Comparison of ENCODE assay signal across 20 cellular contexts in the genomic region with DNA sequence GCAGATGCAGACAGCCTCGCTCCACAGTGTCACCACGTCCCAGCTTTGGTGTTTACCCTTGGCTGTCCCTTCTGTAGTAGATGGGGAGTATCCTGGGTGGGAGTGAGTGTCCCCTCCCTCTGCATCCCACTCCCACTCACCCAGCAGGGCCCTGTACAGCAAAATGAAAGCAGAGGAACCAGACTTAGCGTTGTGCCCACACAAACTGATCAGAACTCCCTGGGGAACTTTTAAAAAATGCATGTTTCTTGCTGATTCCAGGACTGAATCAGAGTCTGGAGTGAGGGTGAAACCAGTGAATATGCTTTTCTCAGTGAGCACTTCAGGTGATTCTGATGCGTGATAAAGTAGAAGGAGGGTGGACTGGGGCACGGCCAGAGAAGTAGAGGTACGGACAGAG. TPM values are rescaled to one million over a fixed set of nuclear protein-coding genes. Genes with fewer than 3 reads are reported as not detected.
A peak's percentile ranks its signal among the peaks of the same experiment; 100 is the strongest.
DNase-seq lines count a peak whose midpoint lies in the region; ATAC-seq and TF ChIP-seq lines count a peak whose summit lies in the region.
"Had no signal": no experiment of that assay in that cellular context is flagged by ENCODE, and none has a peak within 500 bp of the region (broad histone marks: within the 10 kb centered on the region; RNA-seq: fewer than 3 reads in every experiment).

No MANE protein-coding gene starts in this region.

- H3K4ac ChIP-seq in IMR-90 (ENCODE audit: low read depth, low read length): peak overlapping the region; percentile 98

- H3K36me3 ChIP-seq in IMR-90 (ENCODE audit: control insufficient read depth, insufficient read depth, low read length) (peaks cover 2% of the 10 kb centered on the region; the same call in 1 of the 2 replicates), esophagus squamous epithelium (peaks cover 0 to 4% (median 0%) of the 10 kb centered on the region in 3 donors), mucosa of rectum (ENCODE audit: control insufficient read depth in 2 of 2, insufficient read depth in 2 of 2, low read length in 2 of 2) (peaks cover 3 to 10% of the 10 kb centered on the region in 2 donors), thyroid gland (no peaks in the 10 kb centered on the region)

- intact Hi-C loops in IMR-90 (cut with micrococcal nuclease) (no loop called here), esophagus squamous epithelium (cut with DNase I) (no loop called here), thyroid gland (cut with DNase I) (no loop called here)

- H2BK15ac ChIP-seq in IMR-90 (ENCODE audit: low read depth, low read length): peak overlapping the region; percentile 62; the same call in 1 of the 3 replicates

- H3K79me1 ChIP-seq in IMR-90 (ENCODE audit: low read depth in 1 of 2, low read length in 2 of 2): peaks cover 0 to 35% of the 10 kb centered on the region in 2 experiments; a peak in 3 of 4 replicates

- peak overlapping the region; percentile 94 for H4K91ac ChIP-seq in IMR-90 (ENCODE audit: insufficient read depth, low read depth, low read length)

- H3K27me3 ChIP-seq in IMR-90 (ENCODE audit: control insufficient read depth, insufficient read depth, low read length): no peaks in the 10 kb centered on the region
- H3K27me3 ChIP-seq in esophagus squamous epithelium: peaks cover 0 to 45% (median 4%) of the 10 kb centered on the region in 4 donors
- no peaks in the 10 kb centered on the region for H3K27me3 ChIP-seq in mucosa of rectum (ENCODE audit: control insufficient read depth in 2 of 2, insufficient read depth in 2 of 2, low read length in 2 of 2)
- H3K27me3 ChIP-seq in thyroid gland: peaks cover 9% of the 10 kb centered on the region

- WGBS in IMR-90 (ENCODE audit: extremely low coverage in 2 of 2, insufficient read length in 1 of 2), 2 experiments: no CpG with 5 or more reads among the region's 6 CpGs
- WGBS in esophagus squamous epithelium, 2 donors: 68 to 84% methylated on average over 5 to 6 of the region's 6 CpGs
- WGBS in thyroid gland, 2 donors: 46 to 58% methylated on average over 6 of the region's 6 CpGs

- TF ChIP-seq CTCF in IMR-90 (conservative IDR thresholded peaks at IDR 0.05; ENCODE audit: low read depth, low read length) (no peak), esophagus squamous epithelium (IDR thresholded peaks at IDR 0.05) (no peak), thyroid gland (IDR thresholded peaks at IDR 0.05) (no peak), GM10266 (IDR thresholded peaks at IDR 0.05; ENCODE audit: control insufficient read depth, insufficient read depth, low read depth, missing control alignments) (no peak)

- peak overlapping the region; percentile 53 for H3K4me2 ChIP-seq in IMR-90 (ENCODE audit: low read depth, low read length)

- no peak overlapping the region for H2BK5ac ChIP-seq in IMR-90 (ENCODE audit: low read depth, low read length, poor library complexity, severe bottlenecking)

- peak overlapping the region; percentile 61 for H3K14ac ChIP-seq in IMR-90 (replicated peaks; ENCODE audit: low read depth, low read length)

- peak overlapping the region; percentile 62 for H2AK9ac ChIP-seq in IMR-90 (replicated peaks; ENCODE audit: low read depth, low read length, poor library complexity)

- no peak for TF ChIP-seq RAD21 in IMR-90 (IDR thresholded peaks at IDR 0.05; ENCODE audit: low read length)

- peak overlapping the region; percentile 24; the same call in 1 of the 2 replicates for H3K9ac ChIP-seq in IMR-90 (ENCODE audit: low read depth, low read length)
- peak overlapping the region; percentile 1 to 5 for H3K9ac ChIP-seq in mucosa of rectum (ENCODE audit: low read depth in 1 of 2, low read length in 2 of 2)

- peak overlapping the region; percentile 72 for H3K18ac ChIP-seq in IMR-90 (ENCODE audit: low read depth, low read length)

- H3K9me1 ChIP-seq in IMR-90 (ENCODE audit: insufficient read depth, low read length): peaks cover 47% of the 10 kb centered on the region

- H3K4me3 ChIP-seq in IMR-90 (ENCODE audit: insufficient read depth, low read depth, low read length) (no peak overlapping the region), esophagus squamous epithelium (peak overlapping the region in 1 of 4 donors; percentile 77), mucosa of rectum (ENCODE audit: low read length in 2 of 2) (peak overlapping the region; percentile 1 to 15), thyroid gland (replicated peaks in 1 of 3) (no peak overlapping the region)
- H3K4me3 ChIP-seq: skin epidermis had no signal

- peaks cover 47% of the 10 kb centered on the region for H3K4me1 ChIP-seq in IMR-90 (ENCODE audit: control insufficient read depth, insufficient read depth, low read length)
- H3K4me1 ChIP-seq in esophagus squamous epithelium: peaks cover 24 to 80% (median 39%) of the 10 kb centered on the region in 3 donors
- peaks cover 42 to 60% of the 10 kb centered on the region in 2 donors for H3K4me1 ChIP-seq in mucosa of rectum (ENCODE audit: control insufficient read depth in 2 of 2, insufficient read depth in 2 of 2, low read length in 2 of 2)
- H3K4me1 ChIP-seq in thyroid gland: peaks cover 15 to 58% of the 10 kb centered on the region in 2 donors

- TF ChIP-seq POLR2A in IMR-90 (IDR thresholded peaks at IDR 0.05; ENCODE audit: low read depth, low read length) (no peak), esophagus squamous epithelium (IDR thresholded peaks at IDR 0.05) (no peak), thyroid gland (IDR thresholded peaks at IDR 0.05) (no peak)

- H2BK120ac ChIP-seq in IMR-90 (ENCODE audit: low read depth, low read length): peak overlapping the region; percentile 88

- peak overlapping the region; percentile 9 to 97; a peak in 2 of 4 replicates for H4K8ac ChIP-seq in IMR-90 (ENCODE audit: low read depth in 2 of 2, low read length in 2 of 2)

- peak overlapping the region; percentile 88 for H2BK20ac ChIP-seq in IMR-90 (ENCODE audit: low read depth, low read length)

- peak overlapping the region; percentile 51; the same call in 1 of the 2 replicates for H3K27ac ChIP-seq in IMR-90 (ENCODE audit: insufficient read depth, low read length)
- peak overlapping the region; percentile 0 to 95 (median 74) for H3K27ac ChIP-seq in esophagus squamous epithelium
- H3K27ac ChIP-seq in mucosa of rectum (ENCODE audit: low read depth in 2 of 2, low read length in 2 of 2): peak overlapping the region; percentile 7 to 41
- H3K27ac ChIP-seq in thyroid gland: peak overlapping the region in 2 of 3 donors; percentile 63 to 69

- peak overlapping the region; percentile 72 for H3K23ac ChIP-seq in IMR-90 (ENCODE audit: low read depth, low read length)

- H3K9me3 ChIP-seq in IMR-90 (ENCODE audit: control insufficient read depth, insufficient read depth, low read length): no peaks in the 10 kb centered on the region
- no peaks in the 10 kb centered on the region for H3K9me3 ChIP-seq in esophagus squamous epithelium
- no peaks in the 10 kb centered on the region for H3K9me3 ChIP-seq in mucosa of rectum (ENCODE audit: control insufficient read depth in 2 of 2, low read length in 2 of 2)
- no peaks in the 10 kb centered on the region for H3K9me3 ChIP-seq in thyroid gland

- H3K56ac ChIP-seq in IMR-90 (ENCODE audit: extremely low read depth, insufficient read depth, low read length): no peak overlapping the region

- CTCF ChIA-PET in IMR-90 (lab: Yijun Ruan, JAX): no interaction called here

- POLR2A ChIA-PET in IMR-90 (lab: Charles Lee; ENCODE audit: unreplicated experiment): interaction anchor here (0.6 kb wide), 1 partner anchor 157 kb away, joined by 4 read pairs; no protein-coding TSS in a partner anchor

- no peaks in the 10 kb centered on the region for H4K20me1 ChIP-seq in IMR-90 (ENCODE audit: insufficient read depth, low read length)

- H2AFZ ChIP-seq in IMR-90 (replicated peaks; ENCODE audit: low read length, poor library complexity): peak overlapping the region; percentile 80

- peak; percentile 8; the same call in 1 of the 2 replicates for ATAC-seq in IMR-90 (ENCODE audit: low read depth)
- ATAC-seq: activated CD8-positive, alpha-beta memory T cell treated with anti-CD3 and anti-CD28 coated beads, Interleukin-2, amount 10 ng/mL, durations not matched to agents 7 days and 5 days; effector memory CD8-positive, alpha-beta T cell; HCT116; stimulated activated naive CD8-positive, alpha-beta T cell treated with anti-CD3 and anti-CD28 coated beads, Interleukin-15, Interleukin-2, amounts not matched to agents 100 U/mL and 50 U/mL, for 24 hours had no signal

- in situ Hi-C loops in IMR-90 (cut with MboI; ENCODE audit: low sequenced_read_pairs): no loop called here

- peak overlapping the region; percentile 97 for H2AK5ac ChIP-seq in IMR-90 (ENCODE audit: low read depth, low read length)

- dilution Hi-C loops in IMR-90 (cut with HindIII; ENCODE audit: low sequenced_read_pairs, unreplicated experiment): no loop called here

- no TSS peak for BruUV-seq in IMR-90 (replicated peaks; lab: Mats Ljungman, UMichigan)

- peak overlapping the region; percentile 78 for H4K5ac ChIP-seq in IMR-90 (ENCODE audit: low read depth, low read length)

- DNase-seq in IMR-90 (no peak), esophagus squamous epithelium (lab: John Stamatoyannopoulos, UW) (no peak), thyroid gland (no peak), NCI-H2081 (lab: John Stamatoyannopoulos, UW) (no peak), NOMO-1 treated with DMSO at 0.1 percent for 48 hours (lab: John Stamatoyannopoulos, UW; ENCODE audit: unreplicated experiment) (no peak), GM10266 (ENCODE audit: extremely low spot score) (no peak)
- DNase-seq: activated CD4-positive, CD25-positive, alpha-beta regulatory T cell; activated CD8-positive, alpha-beta memory T cell treated with anti-CD3 and anti-CD28 coated beads, Interleukin-2, amount 10 ng/mL, durations not matched to agents 7 days and 5 days; activated naive CD4-positive, alpha-beta T cell; DND-41; effector memory CD8-positive, alpha-beta T cell; NCI-H1930; NCI-H526 treated with DMSO at 0.1 percent for 48 hours; stimulated activated naive CD8-positive, alpha-beta T cell treated with anti-CD3 and anti-CD28 coated beads, Interleukin-15, Interleukin-2, amounts not matched to agents 100 U/mL and 50 U/mL, for 24 hours had no signal

RNA-seq across cellular contexts. Expression of a gene that starts 2.9 kb away (rescaled TPM):
- 5.8 and 7.5 TPM in 2 replicates for total RNA-seq in IMR-90 (2012; rRNA removed)
- polyA plus RNA-seq in IMR-90 (2012; rRNA removed): 6.4 and 8.0 TPM in 2 replicates
- 4.5 and 11.0 TPM in 2 replicates for polyA plus RNA-seq in IMR-90 (2012; cell fraction: cytosol; rRNA removed)
- 17.2 and 26.4 TPM in 2 replicates for polyA plus RNA-seq in IMR-90 (2012; cell fraction: nucleus; rRNA removed; ENCODE audit: low replicate concordance)
- total RNA-seq in esophagus squamous epithelium: 10 to 100 TPM in 3 of 4 donors, 1 to 10 TPM in 1; 2.0 to 71.3 (median 14.5) TPM
- total RNA-seq in thyroid gland: 100 to 1,000 TPM in 2 of 4 donors, 10 to 100 TPM in 2; 61.9 to 133 (median 84.2) TPM
- total RNA-seq: activated CD8-positive, alpha-beta memory T cell treated with anti-CD3 and anti-CD28 coated beads, Interleukin-2, amount 10 ng/mL, durations not matched to agents 7 days and 5 days; RPMI7951 had no signal
- polyA plus RNA-seq: neural cell had no signal

RNA-seq across cellular contexts. Expression of a gene that starts 22.3 kb away (rescaled TPM):
- total RNA-seq in IMR-90 (2012; rRNA removed) (under 0.01 TPM in 1 of 2 replicates, not detected in the other), esophagus squamous epithelium (under 1 TPM in 1 of 4 donors, not detected in 3; 0.70 TPM), thyroid gland (not detected)
- 0.03 TPM in 1 of 2 replicates, not detected in the other for polyA plus RNA-seq in IMR-90 (2012; rRNA removed)
- 0.02 TPM in 1 of 2 replicates, not detected in the other for polyA plus RNA-seq in IMR-90 (2012; cell fraction: cytosol; rRNA removed)
- polyA plus RNA-seq in IMR-90 (2012; cell fraction: nucleus; rRNA removed; ENCODE audit: low replicate concordance): 0.42 and 0.57 TPM in 2 replicates
- total RNA-seq: activated CD8-positive, alpha-beta memory T cell treated with anti-CD3 and anti-CD28 coated beads, Interleukin-2, amount 10 ng/mL, durations not matched to agents 7 days and 5 days; RPMI7951 had no signal
- polyA plus RNA-seq: CD14-positive monocyte, neural cell had no signal

RNA-seq across cellular contexts. Expression of a gene that starts 41.3 kb away (rescaled TPM):
- total RNA-seq in IMR-90 (2012; rRNA removed) (5.7 and 5.8 TPM in 2 replicates), esophagus squamous epithelium (10 to 100 TPM; 11.4 to 31.7 (median 16.8) TPM), thyroid gland (10 to 100 TPM; 13.7 to 19.9 (median 19.2) TPM)
- 12.1 and 13.6 TPM in 2 replicates for polyA plus RNA-seq in IMR-90 (2012; rRNA removed)
- 9.7 and 10.3 TPM in 2 replicates for polyA plus RNA-seq in IMR-90 (2012; cell fraction: cytosol; rRNA removed)
- 10.9 and 17.0 TPM in 2 replicates for polyA plus RNA-seq in IMR-90 (2012; cell fraction: nucleus; rRNA removed; ENCODE audit: low replicate concordance)

Comparison
In these comparisons a context has a peak if more than half of its experiments do, and no peak if none do; other contexts are left out.
1. H3K27ac ChIP-seq: peak in every context shown above with its lines; median percentile 74 in esophagus squamous epithelium; 66 in thyroid gland; 51 in IMR-90; 24 in mucosa of rectum.
2. H3K4me3 ChIP-seq: peak in mucosa of rectum (2 of 2); none in IMR-90 (single experiment) and thyroid gland (0 of 3).